ENCODE assay signal across 2 cellular contexts in the genomic region with DNA sequence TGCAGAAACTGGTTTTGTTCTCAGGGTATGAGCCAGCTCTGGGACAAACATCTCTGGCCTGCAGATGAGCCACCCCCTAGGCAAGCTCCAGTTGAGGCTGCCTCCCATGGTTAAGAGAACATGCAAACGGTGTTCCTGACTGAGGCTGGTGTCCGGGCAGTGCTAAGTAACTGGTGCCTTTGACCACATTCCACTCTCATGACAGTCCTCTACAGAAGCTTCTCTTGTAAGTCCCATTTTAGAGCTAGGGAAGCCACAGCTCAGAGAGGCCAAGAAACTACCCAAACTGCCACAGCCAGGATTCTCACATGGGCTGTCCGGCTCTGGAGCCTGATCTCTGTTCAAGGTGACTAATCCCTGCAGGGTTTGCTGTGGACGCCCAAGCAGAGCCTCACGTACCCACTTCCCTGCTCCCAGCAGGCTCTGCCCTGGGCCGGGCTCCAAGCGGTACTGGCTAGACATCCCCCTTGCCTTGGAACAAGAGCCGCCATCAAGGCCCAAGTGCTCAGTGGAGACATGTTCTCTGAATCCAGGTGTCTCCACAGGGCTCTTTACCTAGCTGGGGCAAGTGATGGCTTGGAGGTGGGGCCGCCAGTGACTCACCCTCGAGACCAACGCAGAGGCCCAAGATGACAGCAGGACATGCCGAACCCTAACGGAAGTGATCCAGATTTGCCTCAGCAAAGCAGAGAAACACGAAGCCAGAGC.
TF ChIP-seq lines count a peak whose summit lies in the region.

No MANE protein-coding gene starts in this region.

TF ChIP-seq in liver, 16 proteins besides CTCF, POLR2A, EP300 and RAD21 (continued from another document):
- TF ChIP-seq, protein P1, sequence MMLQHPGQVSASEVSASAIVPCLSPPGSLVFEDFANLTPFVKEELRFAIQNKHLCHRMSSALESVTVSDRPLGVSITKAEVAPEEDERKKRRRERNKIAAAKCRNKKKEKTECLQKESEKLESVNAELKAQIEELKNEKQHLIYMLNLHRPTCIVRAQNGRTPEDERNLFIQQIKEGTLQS (IDR thresholded peaks at IDR 0.05) = no peak
- TF ChIP-seq TAF1 (conservative IDR thresholded peaks at IDR 0.05) (no peak), HNF4G (IDR thresholded peaks at IDR 0.05) (no peak), NR2F2 (IDR thresholded peaks at IDR 0.05) (no peak), GABPA (IDR thresholded peaks at IDR 0.05 in 1 of 2, conservative IDR thresholded peaks at IDR 0.05 in 1 of 2) (no peak), RXRA (IDR thresholded peaks at IDR 0.05) (no peak), SP1 (IDR thresholded peaks at IDR 0.05) (no peak), EGR1 (IDR thresholded peaks at IDR 0.05; ENCODE audit: low read depth in 2 of 2) (no peak)
- TF ChIP-seq, protein P2, sequence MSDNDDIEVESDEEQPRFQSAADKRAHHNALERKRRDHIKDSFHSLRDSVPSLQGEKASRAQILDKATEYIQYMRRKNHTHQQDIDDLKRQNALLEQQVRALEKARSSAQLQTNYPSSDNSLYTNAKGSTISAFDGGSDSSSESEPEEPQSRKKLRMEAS (IDR thresholded peaks at IDR 0.05) = no peak
- TF ChIP-seq, protein P3, sequence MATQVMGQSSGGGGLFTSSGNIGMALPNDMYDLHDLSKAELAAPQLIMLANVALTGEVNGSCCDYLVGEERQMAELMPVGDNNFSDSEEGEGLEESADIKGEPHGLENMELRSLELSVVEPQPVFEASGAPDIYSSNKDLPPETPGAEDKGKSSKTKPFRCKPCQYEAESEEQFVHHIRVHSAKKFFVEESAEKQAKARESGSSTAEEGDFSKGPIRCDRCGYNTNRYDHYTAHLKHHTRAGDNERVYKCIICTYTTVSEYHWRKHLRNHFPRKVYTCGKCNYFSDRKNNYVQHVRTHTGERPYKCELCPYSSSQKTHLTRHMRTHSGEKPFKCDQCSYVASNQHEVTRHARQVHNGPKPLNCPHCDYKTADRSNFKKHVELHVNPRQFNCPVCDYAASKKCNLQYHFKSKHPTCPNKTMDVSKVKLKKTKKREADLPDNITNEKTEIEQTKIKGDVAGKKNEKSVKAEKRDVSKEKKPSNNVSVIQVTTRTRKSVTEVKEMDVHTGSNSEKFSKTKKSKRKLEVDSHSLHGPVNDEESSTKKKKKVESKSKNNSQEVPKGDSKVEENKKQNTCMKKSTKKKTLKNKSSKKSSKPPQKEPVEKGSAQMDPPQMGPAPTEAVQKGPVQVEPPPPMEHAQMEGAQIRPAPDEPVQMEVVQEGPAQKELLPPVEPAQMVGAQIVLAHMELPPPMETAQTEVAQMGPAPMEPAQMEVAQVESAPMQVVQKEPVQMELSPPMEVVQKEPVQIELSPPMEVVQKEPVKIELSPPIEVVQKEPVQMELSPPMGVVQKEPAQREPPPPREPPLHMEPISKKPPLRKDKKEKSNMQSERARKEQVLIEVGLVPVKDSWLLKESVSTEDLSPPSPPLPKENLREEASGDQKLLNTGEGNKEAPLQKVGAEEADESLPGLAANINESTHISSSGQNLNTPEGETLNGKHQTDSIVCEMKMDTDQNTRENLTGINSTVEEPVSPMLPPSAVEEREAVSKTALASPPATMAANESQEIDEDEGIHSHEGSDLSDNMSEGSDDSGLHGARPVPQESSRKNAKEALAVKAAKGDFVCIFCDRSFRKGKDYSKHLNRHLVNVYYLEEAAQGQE (IDR thresholded peaks at IDR 0.05) = no peak
- TF ChIP-seq, protein P4, sequence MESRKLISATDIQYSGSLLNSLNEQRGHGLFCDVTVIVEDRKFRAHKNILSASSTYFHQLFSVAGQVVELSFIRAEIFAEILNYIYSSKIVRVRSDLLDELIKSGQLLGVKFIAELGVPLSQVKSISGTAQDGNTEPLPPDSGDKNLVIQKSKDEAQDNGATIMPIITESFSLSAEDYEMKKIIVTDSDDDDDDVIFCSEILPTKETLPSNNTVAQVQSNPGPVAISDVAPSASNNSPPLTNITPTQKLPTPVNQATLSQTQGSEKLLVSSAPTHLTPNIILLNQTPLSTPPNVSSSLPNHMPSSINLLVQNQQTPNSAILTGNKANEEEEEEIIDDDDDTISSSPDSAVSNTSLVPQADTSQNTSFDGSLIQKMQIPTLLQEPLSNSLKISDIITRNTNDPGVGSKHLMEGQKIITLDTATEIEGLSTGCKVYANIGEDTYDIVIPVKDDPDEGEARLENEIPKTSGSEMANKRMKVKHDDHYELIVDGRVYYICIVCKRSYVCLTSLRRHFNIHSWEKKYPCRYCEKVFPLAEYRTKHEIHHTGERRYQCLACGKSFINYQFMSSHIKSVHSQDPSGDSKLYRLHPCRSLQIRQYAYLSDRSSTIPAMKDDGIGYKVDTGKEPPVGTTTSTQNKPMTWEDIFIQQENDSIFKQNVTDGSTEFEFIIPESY (IDR thresholded peaks at IDR 0.05) = no peak

TF ChIP-seq in GM12891, 5 proteins besides CTCF, POLR2A, EP300 and RAD21 (continued from another document):
- TF ChIP-seq POLR2AphosphoS5 (IDR thresholded peaks at IDR 0.05; ENCODE audit: low read depth, low read length) (no peak), SPI1 (IDR thresholded peaks at IDR 0.05; ENCODE audit: low read depth, low read length) (no peak), POU2F2 (IDR thresholded peaks at IDR 0.05; ENCODE audit: low read depth, low read length) (no peak)
TF ChIP-seq in GM12891: peak in this region for 0.
